In genomic region chr12:121889661-121890060, GRCh38 we compare ENCODE assay signal across 8 cellular contexts. TPM values are rescaled to one million over a fixed set of nuclear protein-coding genes. Genes with fewer than 3 reads are reported as not detected.
DNase-seq lines count a peak whose midpoint lies in the region; ATAC-seq, FAIRE-seq and TF ChIP-seq lines count a peak whose summit lies in the region.
"Not testable (repeated sequence)": the region's sequence is repeated elsewhere in the genome, so short reads cannot be mapped to it uniquely, and the experiment has no call there.

No MANE protein-coding gene starts in this region.

- BruUV-seq in Caco-2 (replicated peaks; lab: Mats Ljungman, UMichigan); GM12878 (replicated peaks; lab: Mats Ljungman, UMichigan): not testable (repeated sequence)

- TF ChIP-seq CTCF in Caco-2 (IDR thresholded peaks at IDR 0.05; ENCODE audit: insufficient read depth in 1 of 2, low read depth in 1 of 2, low read length in 1 of 2, severe bottlenecking in 1 of 2, unreplicated experiment in 1 of 2); WERI-Rb-1 (IDR thresholded peaks at IDR 0.05; ENCODE audit: low read depth, low read length); GM12878 (IDR thresholded peaks at IDR 0.05 in 2 of 3, conservative IDR thresholded peaks at IDR 0.05 in 1 of 3; ENCODE audit: control insufficient read depth in 2 of 3, extremely low read depth in 1 of 3, insufficient read depth in 1 of 3, low read depth in 3 of 3, low read length in 3 of 3); right lobe of liver (IDR thresholded peaks at IDR 0.05); parathyroid adenoma (IDR thresholded peaks at IDR 0.05); type B pancreatic cell (conservative IDR thresholded peaks at IDR 0.05): not testable (repeated sequence)

- H3K27ac Mint-ChIP-seq in Caco-2 (ENCODE audit: unreplicated experiment): peak overlapping the region; percentile 86
- peak overlapping the region; percentile 95 for H3K27ac Mint-ChIP-seq in type B pancreatic cell

- H3K9ac ChIP-seq in Karpas-422 (ENCODE audit: low read length): peak overlapping the region; percentile 82
- H3K9ac ChIP-seq in GM12878 (ENCODE audit: control insufficient read depth, insufficient read depth, low read length): peak overlapping the region; percentile 76
- not testable (repeated sequence) for H3K9ac ChIP-seq in parathyroid adenoma

- not testable (repeated sequence) for H3K27me3 Mint-ChIP-seq in Caco-2 (ENCODE audit: insufficient read depth, unreplicated experiment); type B pancreatic cell

- H3K4me2 ChIP-seq in Karpas-422 (ENCODE audit: low read depth, low read length, poor library complexity, severe bottlenecking) (peak overlapping the region; percentile 71), GM12878 (ENCODE audit: control insufficient read depth, insufficient read depth) (peak overlapping the region; percentile 39), parathyroid adenoma (ENCODE audit: low read length) (peak overlapping the region; percentile 71)

- not testable (repeated sequence) for ATAC-seq in GM12878, right lobe of liver

- intact Hi-C loops in Caco-2 (cut with micrococcal nuclease; ENCODE audit: unreplicated experiment): loop anchor here (5.0 kb wide), 2 partner anchors 177 to 192 kb away; partner anchors contain the start of gene TMEM120B
- intact Hi-C loops in GM12878 (cut with micrococcal nuclease; ENCODE audit: unreplicated experiment): loop anchor here (5.0 kb wide), 1 partner anchor 202 kb away; no protein-coding TSS in a partner anchor
- intact Hi-C loops in right lobe of liver (cut with DNase I): loop anchor here (5.0 to 10.0 kb wide), 3 partner anchors 47 to 85 kb away; partner anchors contain the start of gene SETD1B (in 1 of the 2)

- SMC1A ChIA-PET in GM12878 (lab: Charles Lee; ENCODE audit: uncharacterized antibody, unreplicated experiment): interaction anchor here (1.3 to 2.7 kb wide), 2 partner anchors 95 to 172 kb away, joined by 4 to 36 read pairs; partner anchors contain the start of gene RHOF

- not testable (repeated sequence) for H3K9me3 Mint-ChIP-seq in Caco-2 (ENCODE audit: unreplicated experiment); type B pancreatic cell

- not testable (repeated sequence) for FAIRE-seq in GM12878 (lab: Jason Lieb, UNC)

- H3K9me3 ChIP-seq in Caco-2; Karpas-422 (ENCODE audit: low read length); WERI-Rb-1 (ENCODE audit: severe bottlenecking); GM12878 (replicated peaks; ENCODE audit: control insufficient read depth, insufficient read depth, low read length); right lobe of liver; parathyroid adenoma (ENCODE audit: control insufficient read depth, low read length): not testable (repeated sequence)

- POLR2A ChIA-PET in Caco-2 (lab: Charles Lee): not testable (repeated sequence)
- POLR2A ChIA-PET in GM12878 (lab: Charles Lee): interaction anchor here (0.6 to 1.6 kb wide), 3 partner anchors 79 to 189 kb away, joined by 4 to 5 read pairs (median 5); partner anchors contain the start of gene MLXIP

- not testable (repeated sequence) for TF ChIP-seq RAD21 in GM12878 (IDR thresholded peaks at IDR 0.05; ENCODE audit: insufficient read depth, low read depth, low read length)

- H4K20me1 ChIP-seq in Karpas-422 (ENCODE audit: insufficient read depth, low read depth, low read length); GM12878 (ENCODE audit: control insufficient read depth, insufficient read depth): not testable (repeated sequence)

- H3K4me3 ChIP-seq in Caco-2 (ENCODE audit: low read depth, low read length) (peak overlapping the region; percentile 84), Karpas-422 (ENCODE audit: low read length) (peak overlapping the region; percentile 80), WERI-Rb-1 (ENCODE audit: low read depth, low read length) (peak overlapping the region; percentile 76; the same call in 1 of the 2 replicates), GM12878 (peak overlapping the region; percentile 89), right lobe of liver (peak overlapping the region; percentile 90 to 92 (median 91)), parathyroid adenoma (ENCODE audit: low read depth, low read length) (peak overlapping the region; percentile 97)

- CTCF ChIA-PET in Caco-2 (lab: Charles Lee): interaction anchor here (2.8 kb wide), 1 partner anchor 94 kb away, joined by 46 read pairs; the partner anchor contains the start of gene RHOF
- CTCF ChIA-PET in GM12878 (lab: Yijun Ruan, JAX): interaction anchor here (1.8 to 4.6 kb wide), 3 partner anchors 88 to 188 kb away, joined by 4 to 90 read pairs (median 8); partner anchors contain the start of gene RHOF

- not testable (repeated sequence) for H3K27me3 ChIP-seq in Caco-2 (replicated peaks; ENCODE audit: control insufficient read depth, insufficient read depth, low read length); Karpas-422 (ENCODE audit: low read length); WERI-Rb-1 (ENCODE audit: insufficient read depth, low read depth, severe bottlenecking); GM12878 (replicated peaks in 1 of 2; ENCODE audit: control insufficient read depth in 2 of 2, insufficient read depth in 2 of 2, low read length in 1 of 2); right lobe of liver; parathyroid adenoma (ENCODE audit: control insufficient read depth, insufficient read depth, low read length)

- not testable (repeated sequence) for TF ChIP-seq EP300 in GM12878 (IDR thresholded peaks at IDR 0.05; ENCODE audit: borderline replicate concordance in 1 of 2, control insufficient read depth in 1 of 2, low read depth in 2 of 2, low read length in 2 of 2)

- not testable (repeated sequence) for H2AFZ ChIP-seq in Karpas-422 (ENCODE audit: low read length); GM12878 (ENCODE audit: control insufficient read depth, low read depth, low read length); parathyroid adenoma

- not testable (repeated sequence) for H3K9me2 ChIP-seq in Karpas-422 (replicated peaks; ENCODE audit: insufficient read depth, low read length)

- peaks cover 50% of the 10 kb centered on the region for H3K79me2 ChIP-seq in Karpas-422 (ENCODE audit: low read length)
- peaks cover 21% of the 10 kb centered on the region for H3K79me2 ChIP-seq in GM12878 (ENCODE audit: control insufficient read depth, insufficient read depth, low read length)
- peaks cover 17% of the 10 kb centered on the region for H3K79me2 ChIP-seq in parathyroid adenoma

- RAD21 ChIA-PET in GM12878 (lab: Charles Lee; ENCODE audit: unreplicated experiment): interaction anchor here (2.6 to 5.3 kb wide), 2 partner anchors 78 to 94 kb away, joined by 14 to 54 read pairs; partner anchors contain the start of gene RHOF

- H3K4me1 Mint-ChIP-seq in Caco-2 (ENCODE audit: low read depth, unreplicated experiment): peaks cover 19% of the 10 kb centered on the region
- H3K4me1 Mint-ChIP-seq in type B pancreatic cell (ENCODE audit: unreplicated experiment): peaks cover 33% of the 10 kb centered on the region

- peaks cover 29% of the 10 kb centered on the region for H3K36me3 Mint-ChIP-seq in Caco-2 (ENCODE audit: insufficient read depth, unreplicated experiment)
- H3K36me3 Mint-ChIP-seq in type B pancreatic cell: not testable (repeated sequence)

- H3K27ac ChIP-seq in Karpas-422 (ENCODE audit: low read length): peak overlapping the region; percentile 86
- H3K27ac ChIP-seq in WERI-Rb-1; GM12878 (ENCODE audit: control insufficient read depth, insufficient read depth); parathyroid adenoma: not testable (repeated sequence)
- peak overlapping the region in 1 of 3 donors; percentile 91 for H3K27ac ChIP-seq in right lobe of liver

- H3K4me3 Mint-ChIP-seq in Caco-2 (ENCODE audit: unreplicated experiment) (peak overlapping the region; percentile 84), type B pancreatic cell (peak overlapping the region; percentile 100)

- H3K4me1 ChIP-seq in Caco-2 (peaks cover 20% of the 10 kb centered on the region), Karpas-422 (ENCODE audit: low read length) (peaks cover 49% of the 10 kb centered on the region), right lobe of liver (peaks cover 0 to 17% (median 5%) of the 10 kb centered on the region in 4 donors)
- not testable (repeated sequence) for H3K4me1 ChIP-seq in GM12878 (ENCODE audit: control insufficient read depth, insufficient read depth, low read length); parathyroid adenoma

- not testable (repeated sequence) for DNase-seq in Caco-2; WERI-Rb-1; GM12878 (ENCODE audit: low read depth, low spot score); right lobe of liver; type B pancreatic cell (ENCODE audit: extremely low spot score, unreplicated experiment)
- DNase-seq in Karpas-422 (peak; percentile 49), fibroblast of gingiva (ENCODE audit: low read depth) (peak; percentile 48)

- WGBS in GM12878 (ENCODE audit: insufficient coverage, insufficient replicate concordance, low lambda C conversion rate, missing lambda C conversion rate): 54% methylated on average over 6 of the region's 6 CpGs
- 27% methylated on average over 4 of the region's 6 CpGs for WGBS in right lobe of liver (ENCODE audit: insufficient coverage, low coverage, low lambda C conversion rate, missing lambda C conversion rate)

- H3K36me3 ChIP-seq in Caco-2 (ENCODE audit: control insufficient read depth, insufficient read depth, low read length); Karpas-422 (ENCODE audit: insufficient read depth, low read length); WERI-Rb-1; GM12878 (ENCODE audit: control insufficient read depth in 2 of 2, insufficient read depth in 2 of 2, low read length in 1 of 2); right lobe of liver; parathyroid adenoma (ENCODE audit: control insufficient read depth, insufficient read depth, low read length): not testable (repeated sequence)

- not testable (repeated sequence) for TF ChIP-seq POLR2A in GM12878 (IDR thresholded peaks at IDR 0.05; ENCODE audit: low read depth, low read length); right lobe of liver (IDR thresholded peaks at IDR 0.05)

- in situ Hi-C loops in GM12878 (cut with MboI): loop anchor here (5.0 kb wide), 1 partner anchor 92 kb away; no protein-coding TSS in a partner anchor

RNA-seq across cellular contexts. Expression of gene PSMD9, which starts 1.1 kb away (rescaled TPM):
- total RNA-seq in Caco-2 (2022) (53.0 and 63.3 TPM in 2 replicates), GM12878 (2014; rRNA removed) (80.8 and 110 TPM in 2 replicates), GM12878 (2014; rRNA removed; fragmentation: Illumina TruSeq; extraction: Trizol) (32.4 and 39.3 TPM in 2 replicates), GM12878 (2021) (51.1 and 70.0 TPM in 2 replicates), right lobe of liver (10 to 100 TPM; 20.0 to 56.4 (median 28.4) TPM), type B pancreatic cell (ENCODE audit: low replicate concordance) (41.8 and 43.0 TPM in 2 replicates)
- 70.6 and 127 TPM in 2 replicates for total RNA-seq in Karpas-422 (2014; rRNA removed; shearing (Covaris generic); ENCODE audit: low replicate concordance)
- total RNA-seq in GM12878 (2013; cell fraction: nucleolus; rRNA removed): 28.4 and 30.3 TPM in 2 replicates
- polyA plus RNA-seq in GM12878 (2011; ENCODE audit: low read depth): 16.7 TPM
- polyA plus RNA-seq in GM12878 (2011; rRNA removed) (38.2 and 46.3 TPM in 2 replicates), GM12878 (2014; fragmentation: Illumina TruSeq; extraction: Trizol) (13.0 and 26.1 TPM in 2 replicates), GM12878 (2014; fragmentation: Nextera tagmentation; extraction: Ambion mirVana) (10 to 100 TPM; 14.6 to 33.7 TPM), GM12878 (2014; rRNA removed) (82.8 and 114 TPM in 2 replicates), GM12878 (2016; fragmentation: Nextera tagmentation; extraction: Ambion mirVana) (100 to 1,000 TPM; 132 to 152 TPM)
- 65.5 and 93.4 TPM in 2 replicates for polyA plus RNA-seq in GM12878 (2011; cell fraction: cytosol; rRNA removed)
- 46.5 and 60.9 TPM in 2 replicates for polyA plus RNA-seq in GM12878 (2011; cell fraction: nucleus; rRNA removed)
- polyA plus RNA-seq in GM12878 (2012): 37.3 and 39.3 TPM in 2 replicates
- 23.6 and 28.5 TPM in 2 replicates for polyA minus RNA-seq in GM12878 (2011; rRNA and poly(A)+ RNA removed)
- 12.4 and 18.6 TPM in 2 replicates for polyA minus RNA-seq in GM12878 (2011; cell fraction: cytosol; rRNA and poly(A)+ RNA removed)
- 6.6 and 13.1 TPM in 2 replicates for polyA minus RNA-seq in GM12878 (2011; cell fraction: nucleus; rRNA and poly(A)+ RNA removed)

RNA-seq across cellular contexts. Expression of gene CFAP251, which starts 28.7 kb away (rescaled TPM):
- total RNA-seq in Caco-2 (2022): 1.2 and 1.5 TPM in 2 replicates
- 17.9 and 30.3 TPM in 2 replicates for total RNA-seq in Karpas-422 (2014; rRNA removed; shearing (Covaris generic); ENCODE audit: low replicate concordance)
- total RNA-seq in GM12878 (2013; cell fraction: nucleolus; rRNA removed): 8.3 and 9.2 TPM in 2 replicates
- total RNA-seq in GM12878 (2014; rRNA removed): 0.79 and 1.6 TPM in 2 replicates
- total RNA-seq in GM12878 (2014; rRNA removed; fragmentation: Illumina TruSeq; extraction: Trizol): 0.37 and 0.72 TPM in 2 replicates
- total RNA-seq in GM12878 (2021): 0.85 and 0.97 TPM in 2 replicates
- polyA plus RNA-seq in GM12878 (2011; ENCODE audit: low read depth): 1.0 TPM
- 0.10 and 0.23 TPM in 2 replicates for polyA plus RNA-seq in GM12878 (2011; rRNA removed)
- polyA plus RNA-seq in GM12878 (2011; cell fraction: cytosol; rRNA removed): 0.09 and 0.43 TPM in 2 replicates
- polyA plus RNA-seq in GM12878 (2011; cell fraction: nucleus; rRNA removed): 0.21 and 0.26 TPM in 2 replicates
- 0.97 and 1.3 TPM in 2 replicates for polyA plus RNA-seq in GM12878 (2012)
- 0.72 and 1.2 TPM in 2 replicates for polyA plus RNA-seq in GM12878 (2014; fragmentation: Illumina TruSeq; extraction: Trizol)
- under 1 TPM; 0.27 to 0.42 TPM for polyA plus RNA-seq in GM12878 (2014; fragmentation: Nextera tagmentation; extraction: Ambion mirVana)
- polyA plus RNA-seq in GM12878 (2014; rRNA removed): 0.48 and 0.95 TPM in 2 replicates
- under 1 TPM; 0.11 to 0.57 TPM for polyA plus RNA-seq in GM12878 (2016; fragmentation: Nextera tagmentation; extraction: Ambion mirVana)
- polyA minus RNA-seq in GM12878 (2011; rRNA and poly(A)+ RNA removed): 0.51 and 0.62 TPM in 2 replicates
- polyA minus RNA-seq in GM12878 (2011; cell fraction: cytosol; rRNA and poly(A)+ RNA removed): not detected in 2 replicates
- polyA minus RNA-seq in GM12878 (2011; cell fraction: nucleus; rRNA and poly(A)+ RNA removed): 0.36 and 0.86 TPM in 2 replicates
- total RNA-seq in right lobe of liver: 1 to 10 TPM; 1.0 to 6.2 (median 2.4) TPM
- 2.6 and 3.3 TPM in 2 replicates for total RNA-seq in type B pancreatic cell (ENCODE audit: low replicate concordance)

RNA-seq across cellular contexts. Expression of gene HPD, which starts 31.0 kb away (rescaled TPM):
- total RNA-seq in Caco-2 (2022) (0.20 TPM in 1 of 2 replicates, not detected in the other), GM12878 (2014; rRNA removed) (not detected in 2 replicates), GM12878 (2014; rRNA removed; fragmentation: Illumina TruSeq; extraction: Trizol) (not detected in 2 replicates), GM12878 (2021) (0.13 and 0.28 TPM in 2 replicates), right lobe of liver (1,000 to 10,000 TPM in 4 of 6 experiments, 100 to 1,000 TPM in 2; 649 to 1,803 (median 1,080) TPM), type B pancreatic cell (ENCODE audit: low replicate concordance) (0.92 TPM in 1 of 2 replicates, not detected in the other)
- total RNA-seq in Karpas-422 (2014; rRNA removed; shearing (Covaris generic); ENCODE audit: low replicate concordance): not detected in 2 replicates
- not detected in 2 replicates for total RNA-seq in GM12878 (2013; cell fraction: nucleolus; rRNA removed)
- not detected for polyA plus RNA-seq in GM12878 (2011; ENCODE audit: low read depth)
- polyA plus RNA-seq in GM12878 (2011; rRNA removed) (not detected in 2 replicates), GM12878 (2014; fragmentation: Illumina TruSeq; extraction: Trizol) (not detected in 2 replicates), GM12878 (2014; fragmentation: Nextera tagmentation; extraction: Ambion mirVana) (under 1 TPM in 1 of 2 experiments, not detected in 1; 0.04 TPM), GM12878 (2014; rRNA removed) (0.15 and 0.69 TPM in 2 replicates), GM12878 (2016; fragmentation: Nextera tagmentation; extraction: Ambion mirVana) (not detected)
- not detected in 2 replicates for polyA plus RNA-seq in GM12878 (2011; cell fraction: cytosol; rRNA removed)
- polyA plus RNA-seq in GM12878 (2011; cell fraction: nucleus; rRNA removed): not detected in 2 replicates
- polyA plus RNA-seq in GM12878 (2012): 0.15 TPM in 1 of 2 replicates, not detected in the other
- not detected in 2 replicates for polyA minus RNA-seq in GM12878 (2011; rRNA and poly(A)+ RNA removed)
- not detected in 2 replicates for polyA minus RNA-seq in GM12878 (2011; cell fraction: cytosol; rRNA and poly(A)+ RNA removed)
- polyA minus RNA-seq in GM12878 (2011; cell fraction: nucleus; rRNA and poly(A)+ RNA removed): not detected in 2 replicates

Comparison
In these comparisons a context has a peak if more than half of its experiments do, and no peak if none do; other contexts are left out.
1. RNA of gene HPD, which starts 31.0 kb away (total RNA-seq): 649 to 1,803 TPM in right lobe of liver; 0.92 TPM in type B pancreatic cell, 0.20 TPM in Caco-2, not detected in Karpas-422 and 0.13 to 0.28 TPM in GM12878; every median in the first group is over 100 times any median in the second.
2. Peak in every context shown above with its lines, with median percentiles within 50 percentile points of each other: H3K4me3 ChIP-seq and H3K4me2 ChIP-seq.